Comparison of ENCODE assay signal across 8 cellular contexts in the genomic region with DNA sequence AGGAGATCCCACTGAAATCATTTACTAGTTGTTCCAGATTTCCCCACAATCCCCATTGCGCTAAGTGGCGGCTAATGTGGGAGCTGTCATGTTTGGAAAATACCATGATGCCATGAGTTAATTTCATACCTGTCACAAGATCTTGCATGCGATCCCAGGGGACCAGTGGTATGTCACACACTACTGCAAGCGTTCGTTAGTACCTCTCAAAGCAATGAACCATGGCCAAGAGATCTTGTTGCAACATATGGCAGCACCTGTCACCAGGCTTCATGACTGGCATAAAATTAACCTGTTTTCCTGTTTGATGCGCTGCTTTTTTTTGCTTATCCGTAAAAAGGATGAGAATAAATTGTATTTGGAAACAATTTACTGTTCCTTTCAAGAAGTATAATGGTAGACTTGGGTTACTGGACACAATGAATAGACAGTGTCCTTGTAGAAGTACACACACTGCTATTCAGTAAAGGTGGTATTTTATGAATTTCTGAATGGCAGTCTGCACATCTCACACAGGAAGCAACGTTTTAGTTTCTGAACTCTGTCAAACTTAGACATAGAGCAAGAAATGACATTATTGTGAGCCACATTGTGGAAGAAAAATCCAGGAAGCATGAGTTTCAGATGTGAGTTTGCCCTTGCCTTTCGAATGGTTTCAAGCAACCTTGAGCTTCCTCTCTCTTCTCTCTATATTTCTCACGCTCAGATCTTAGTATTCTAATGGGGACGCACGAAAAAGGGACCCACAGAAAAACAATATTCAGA.
DNase-seq lines count a peak whose midpoint lies in the region; ATAC-seq lines count a peak whose summit lies in the region.

No MANE protein-coding gene starts in this region.

- peak; percentile 83 for ATAC-seq in GM18511 (IDR thresholded peaks at IDR 0.05; ENCODE audit: unreplicated experiment)
- peak; percentile 88 for ATAC-seq in GM21717 (IDR thresholded peaks at IDR 0.05; ENCODE audit: unreplicated experiment)
- peak; percentile 79 for ATAC-seq in HG03571 (IDR thresholded peaks at IDR 0.05; ENCODE audit: unreplicated experiment)

- DNase-seq in germinal center (ENCODE audit: low spot score) (peak; percentile 59), GM19238 (ENCODE audit: insufficient read length, low spot score) (no peak), posterior cingulate gyrus (no peak)
- DNase-seq in effector CD4-positive, alpha-beta T cell, result no peak
- DNase-seq in stimulated activated naive CD4-positive, alpha-beta T cell (lab: John Stamatoyannopoulos, UW), result no peak

- intact Hi-C loops in posterior cingulate gyrus (cut with DNase I), result no loop called here
